In genomic region chr10:48496831-48497792, GRCh38 we compare ENCODE assay signal across 10 cellular contexts.
DNase-seq lines count a peak whose midpoint lies in the region; ATAC-seq and TF ChIP-seq lines count a peak whose summit lies in the region.
"Had no signal": no experiment of that assay in that cellular context is flagged by ENCODE, and none has a peak within 500 bp of the region (broad histone marks: within the 10 kb centered on the region; RNA-seq: fewer than 3 reads in every experiment).

No MANE protein-coding gene starts in this region.

- H3K4me1 ChIP-seq in heart right ventricle: peaks cover 0 to 17% (median 3%) of the 10 kb centered on the region in 9 donors

- no peaks in the 10 kb centered on the region for H3K9me3 ChIP-seq in heart right ventricle

- no peaks in the 10 kb centered on the region for H3K36me3 ChIP-seq in heart right ventricle

- ATAC-seq in heart right ventricle (peak; percentile 52 to 84 (median 66)), GM18498 (IDR thresholded peaks at IDR 0.05; ENCODE audit: unreplicated experiment) (no peak), HG02588 (IDR thresholded peaks at IDR 0.05; ENCODE audit: unreplicated experiment) (no peak), HG02870 (IDR thresholded peaks at IDR 0.05; ENCODE audit: unreplicated experiment) (no peak)
- ATAC-seq: GM12878 had no signal

- DNase-seq in HPDE6-E6E7 (ENCODE audit: extremely low spot score) (peak; percentile 27), amniotic epithelial cell (ENCODE audit: low read depth) (peak; percentile 70), heart right ventricle (no peak), superior temporal gyrus (ENCODE audit: extremely low spot score) (peak; percentile 47), SHP77 treated with DMSO at 0.1 percent for 48 hours (lab: John Stamatoyannopoulos, UW) (no peak)
- DNase-seq: kidney had no signal

- 59 to 68% methylated on average over 12 of the region's 12 CpGs for WGBS in heart right ventricle, 2 donors

- intact Hi-C loops in heart right ventricle (cut with DNase I): no loop called here

- H3K27me3 ChIP-seq in heart right ventricle: no peaks in the 10 kb centered on the region

- no peak for TF ChIP-seq CTCF in heart right ventricle (IDR thresholded peaks at IDR 0.05)

- H3K4me3 ChIP-seq in heart right ventricle: no peak overlapping the region
- H3K4me3 ChIP-seq: GM12878 had no signal

- H3K27ac ChIP-seq in heart right ventricle: no peak overlapping the region

Comparison
In these comparisons a context has a peak if more than half of its experiments do, and no peak if none do; other contexts are left out.
1. DNase-seq: peak in HPDE6-E6E7 (single experiment), amniotic epithelial cell (single experiment) and superior temporal gyrus (single experiment); none in heart right ventricle (0 of 2) and SHP77 treated with DMSO at 0.1 percent for 48 hours (single experiment).
2. ATAC-seq: peak in heart right ventricle (8 of 8); none in GM18498 (single experiment), HG02588 (single experiment) and HG02870 (single experiment).